In genomic region chr17:78132086-78132676, GRCh38 we compare ENCODE assay signal across 9 cellular contexts. TPM values are rescaled to one million over a fixed set of nuclear protein-coding genes. Genes with fewer than 3 reads are reported as not detected.
DNase-seq lines count a peak whose midpoint lies in the region; ATAC-seq, FAIRE-seq and TF ChIP-seq lines count a peak whose summit lies in the region.
"Had no signal": no experiment of that assay in that cellular context is flagged by ENCODE, and none has a peak within 500 bp of the region (broad histone marks: within the 10 kb centered on the region; RNA-seq: fewer than 3 reads in every experiment).

No MANE protein-coding gene starts in this region.

- peak; percentile 60 to 90 (median 83) for DNase-seq in CD8-positive, alpha-beta memory T cell
- DNase-seq in keratinocyte (ENCODE audit: low read depth, low spot score) (no peak), ovary (no peak), SHP77 treated with DMSO at 0.1 percent for 48 hours (lab: John Stamatoyannopoulos, UW) (no peak), osteocyte (ENCODE audit: extremely low spot score, unreplicated experiment) (no peak)
- DNase-seq in stimulated activated naive CD4-positive, alpha-beta T cell treated with Interleukin-2 at 50 U/mL for 16 hours (lab: John Stamatoyannopoulos, UW) = peak; percentile 72

- H4K20me1 ChIP-seq in keratinocyte (ENCODE audit: control insufficient read depth, extremely low read depth, insufficient read depth, low read length) = no peaks in the 10 kb centered on the region

- no peaks in the 10 kb centered on the region for H3K9me3 ChIP-seq in CD8-positive, alpha-beta memory T cell (ENCODE audit: low read length)
- H3K9me3 ChIP-seq in HUES64 (ENCODE audit: insufficient read depth, low read depth, low read length) (no peaks in the 10 kb centered on the region), keratinocyte (ENCODE audit: control insufficient read depth, low read depth, low read length) (no peaks in the 10 kb centered on the region), ovary (no peaks in the 10 kb centered on the region)

- TF ChIP-seq EP300 in ovary (IDR thresholded peaks at IDR 0.05) = no peak

- H3K4me3 ChIP-seq in CD8-positive, alpha-beta memory T cell (ENCODE audit: low read length) = peak overlapping the region; percentile 96
- H3K4me3 ChIP-seq in HUES64 (ENCODE audit: low read length) (peak overlapping the region; percentile 37), keratinocyte (ENCODE audit: control insufficient read depth in 2 of 3, extremely low read depth in 1 of 3, insufficient read depth in 2 of 3, low read depth in 1 of 3, low read length in 3 of 3) (peak overlapping the region; percentile 14 to 34 (median 24)), ovary (no peak overlapping the region)

- TF ChIP-seq POLR2A in ovary (IDR thresholded peaks at IDR 0.05) = no peak

- H3K79me2 ChIP-seq in keratinocyte (ENCODE audit: control insufficient read depth, insufficient read depth, low read length) = no peaks in the 10 kb centered on the region

- H3K36me3 ChIP-seq in CD8-positive, alpha-beta memory T cell (ENCODE audit: insufficient read depth, low read length) = peaks cover 49% of the 10 kb centered on the region
- no peaks in the 10 kb centered on the region for H3K36me3 ChIP-seq in HUES64 (ENCODE audit: insufficient read depth, low read length)
- no peaks in the 10 kb centered on the region for H3K36me3 ChIP-seq in keratinocyte (ENCODE audit: control insufficient read depth in 2 of 2, extremely low read depth in 1 of 2, insufficient read depth in 2 of 2, low read length in 2 of 2)
- H3K36me3 ChIP-seq in ovary = no peaks in the 10 kb centered on the region

- peaks cover 4% of the 10 kb centered on the region for H3K9me1 ChIP-seq in keratinocyte (ENCODE audit: control insufficient read depth, extremely low read depth, insufficient read depth, low read length)

- H3K4me2 ChIP-seq in keratinocyte (ENCODE audit: control insufficient read depth, extremely low read depth, insufficient read depth, low read depth, low read length) = peak overlapping the region; percentile 54

- H3K9me3 Mint-ChIP-seq in CD8-positive, alpha-beta memory T cell = peaks cover 0 to 2% (median 0%) of the 10 kb centered on the region in 5 donors
- no peaks in the 10 kb centered on the region for H3K9me3 Mint-ChIP-seq in activated T-helper 17 cell treated with anti-CD3 and anti-CD28 coated beads, Interleukin-2, amount 50 U/mL, for 72 hours
- H3K9me3 Mint-ChIP-seq in osteocyte (ENCODE audit: unreplicated experiment) = no peaks in the 10 kb centered on the region

- intact Hi-C loops in ovary (cut with DNase I) = no loop called here

- peak overlapping the region; percentile 71 to 95 (median 88) for H3K27ac Mint-ChIP-seq in CD8-positive, alpha-beta memory T cell
- peak overlapping the region; percentile 62 for H3K27ac Mint-ChIP-seq in activated T-helper 17 cell treated with anti-CD3 and anti-CD28 coated beads, Interleukin-2, amount 50 U/mL, for 72 hours
- H3K27ac Mint-ChIP-seq in osteocyte (ENCODE audit: unreplicated experiment) = no peak overlapping the region

- POLR2A ChIA-PET in CD8-positive, alpha-beta memory T cell (lab: Charles Lee) = interaction anchor here (1.0 to 17.3 kb wide), 3 partner anchors 8 to 21 kb away, joined by 3 to 333 read pairs (median 4); partner anchors contain the start of genes TMC6 and TMC8

- no peak for FAIRE-seq in keratinocyte (lab: Jason Lieb, UNC)

- TF ChIP-seq CTCF in keratinocyte (optimal IDR thresholded peaks at IDR 0.05 in 1 of 3, IDR thresholded peaks at IDR 0.05 in 1 of 3, conservative IDR thresholded peaks at IDR 0.05 in 1 of 3; ENCODE audit: extremely low read depth in 1 of 3, insufficient read depth in 2 of 3, low read length in 3 of 3) (no peak), ovary (IDR thresholded peaks at IDR 0.05) (no peak), osteocyte (IDR thresholded peaks at IDR 0.05) (no peak)

- H2AFZ ChIP-seq in keratinocyte (ENCODE audit: control insufficient read depth, low read length) = peak overlapping the region; percentile 15

- WGBS in HUES64 = 17% methylated on average over 38 of the region's 38 CpGs
- WGBS in ovary, 3 donors = 30 to 44% (median 32%) methylated on average over 26 to 38 of the region's 38 CpGs

- H3K4me3 Mint-ChIP-seq in CD8-positive, alpha-beta memory T cell = peak overlapping the region; percentile 79 to 100 (median 85)
- peak overlapping the region; percentile 99 for H3K4me3 Mint-ChIP-seq in activated T-helper 17 cell treated with anti-CD3 and anti-CD28 coated beads, Interleukin-2, amount 50 U/mL, for 72 hours
- H3K4me3 Mint-ChIP-seq in osteocyte (ENCODE audit: unreplicated experiment) = no peak overlapping the region

- peaks cover 0 to 3% of the 10 kb centered on the region in 2 donors for H3K27me3 Mint-ChIP-seq in CD8-positive, alpha-beta memory T cell
- H3K27me3 Mint-ChIP-seq in activated T-helper 17 cell treated with anti-CD3 and anti-CD28 coated beads, Interleukin-2, amount 50 U/mL, for 72 hours = no peaks in the 10 kb centered on the region
- no peaks in the 10 kb centered on the region for H3K27me3 Mint-ChIP-seq in osteocyte (ENCODE audit: unreplicated experiment)

- peak overlapping the region; percentile 57 for H3K27ac ChIP-seq in CD8-positive, alpha-beta memory T cell (ENCODE audit: low read depth, low read length)
- H3K27ac ChIP-seq in HUES64 (ENCODE audit: low read depth, low read length) = no peak overlapping the region
- no peak overlapping the region for H3K27ac ChIP-seq in keratinocyte (ENCODE audit: control insufficient read depth, insufficient read depth, low read length)
- H3K27ac ChIP-seq in ovary = no peak overlapping the region

- H3K27me3 ChIP-seq in CD8-positive, alpha-beta memory T cell (ENCODE audit: insufficient read depth, low read length, poor library complexity, severe bottlenecking) = no peaks in the 10 kb centered on the region
- H3K27me3 ChIP-seq in HUES64 (ENCODE audit: insufficient read depth, low read length) (peaks cover 38% of the 10 kb centered on the region), keratinocyte (ENCODE audit: control insufficient read depth, extremely low read depth, insufficient read depth, low read length) (peaks cover 31% of the 10 kb centered on the region), ovary (no peaks in the 10 kb centered on the region)

- dilution Hi-C loops in keratinocyte (cut with MboI; ENCODE audit: extremely low pct_ligation_motif_present, low sequenced_read_pairs) = no loop called here

- no peak overlapping the region for H3K9ac ChIP-seq in HUES64 (ENCODE audit: low read depth, low read length)
- peak overlapping the region; percentile 15 for H3K9ac ChIP-seq in keratinocyte (ENCODE audit: control insufficient read depth, extremely low read depth, insufficient read depth, low read length)

- CTCF ChIA-PET in CD8-positive, alpha-beta memory T cell (lab: Charles Lee) = interaction anchor here (1.0 kb wide), 1 partner anchor 12 kb away, joined by 3 read pairs; no protein-coding TSS in a partner anchor

- H3K4me1 Mint-ChIP-seq in CD8-positive, alpha-beta memory T cell = peaks cover 56 to 67% (median 58%) of the 10 kb centered on the region in 3 donors
- peaks cover 29% of the 10 kb centered on the region for H3K4me1 Mint-ChIP-seq in activated T-helper 17 cell treated with anti-CD3 and anti-CD28 coated beads, Interleukin-2, amount 50 U/mL, for 72 hours
- peaks cover 26% of the 10 kb centered on the region for H3K4me1 Mint-ChIP-seq in osteocyte (ENCODE audit: unreplicated experiment)

- H3K4me1 ChIP-seq in CD8-positive, alpha-beta memory T cell (ENCODE audit: insufficient read depth, low read length) = peaks cover 64% of the 10 kb centered on the region
- H3K4me1 ChIP-seq in HUES64 (ENCODE audit: insufficient read depth, low read length) (peaks cover 8% of the 10 kb centered on the region), keratinocyte (ENCODE audit: control insufficient read depth, extremely low read depth, insufficient read depth, low read length) (peaks cover 13% of the 10 kb centered on the region), ovary (ENCODE audit: insufficient read depth) (no peaks in the 10 kb centered on the region)

- peak; percentile 6 for ATAC-seq in activated T-helper 17 cell treated with anti-CD3 and anti-CD28 coated beads, Interleukin-2, amount 50 U/mL, for 72 hours (replicated peaks)

- H3K36me3 Mint-ChIP-seq in CD8-positive, alpha-beta memory T cell = peaks cover 7 to 70% (median 13%) of the 10 kb centered on the region in 3 donors
- H3K36me3 Mint-ChIP-seq in activated T-helper 17 cell treated with anti-CD3 and anti-CD28 coated beads, Interleukin-2, amount 50 U/mL, for 72 hours (ENCODE audit: low read depth) = peaks cover 81% of the 10 kb centered on the region
- no peaks in the 10 kb centered on the region for H3K36me3 Mint-ChIP-seq in osteocyte (ENCODE audit: unreplicated experiment)

RNA-seq across cellular contexts. Expression of gene TMC8, which starts 1.6 kb away (rescaled TPM):
- 100 to 1,000 TPM; 117 to 126 TPM for total RNA-seq in CD8-positive, alpha-beta memory T cell
- polyA plus RNA-seq in CD8-positive, alpha-beta memory T cell = 139 TPM
- polyA plus RNA-seq in HUES64 (2013, experiment 1 of 2) = 0.65 TPM
- polyA plus RNA-seq in HUES64 (2013, experiment 2 of 2) = 0.57 TPM
- total RNA-seq in activated T-helper 17 cell treated with anti-CD3 and anti-CD28 coated beads, Interleukin-2, amount 50 U/mL, for 72 hours = 100 to 1,000 TPM; 126 to 250 TPM
- polyA plus RNA-seq in keratinocyte (0.14 to 0.41 TPM (median 0.40 TPM) in 3 replicates), ovary (1 to 10 TPM in 1 of 2 donors, under 1 TPM in 1; 0.94 to 2.9 TPM)
- polyA plus RNA-seq in keratinocyte (2011; ENCODE audit: low read depth) = 0.11 TPM
- polyA plus RNA-seq in keratinocyte (2011; cell fraction: cytosol; rRNA removed) = 0.11 and 0.21 TPM in 2 replicates
- 0.93 and 2.6 TPM in 2 replicates for polyA plus RNA-seq in keratinocyte (2011; cell fraction: nucleus; rRNA removed)
- polyA plus RNA-seq in keratinocyte (2012; ENCODE audit: low replicate concordance) = 0.11 and 0.71 TPM in 2 replicates
- polyA minus RNA-seq in keratinocyte = 0.13 to 0.16 TPM in 2 of 3 replicates, not detected in the other
- not detected for polyA minus RNA-seq in keratinocyte (2011; cell fraction: cytosol; rRNA and poly(A)+ RNA removed)
- polyA minus RNA-seq in keratinocyte (2011; cell fraction: nucleus; rRNA and poly(A)+ RNA removed) = 0.31 and 0.95 TPM in 2 replicates
- total RNA-seq in ovary (1 to 10 TPM; 1.1 to 4.2 (median 2.4) TPM), osteocyte (0.40 and 0.99 TPM in 2 replicates)

RNA-seq across cellular contexts. Expression of gene TMC6, which starts 3.6 kb away (rescaled TPM):
- total RNA-seq in CD8-positive, alpha-beta memory T cell = 100 to 1,000 TPM; 150 TPM
- polyA plus RNA-seq in CD8-positive, alpha-beta memory T cell = 296 TPM
- 41.5 TPM for polyA plus RNA-seq in HUES64 (2013, experiment 1 of 2)
- polyA plus RNA-seq in HUES64 (2013, experiment 2 of 2) = 47.3 TPM
- total RNA-seq in activated T-helper 17 cell treated with anti-CD3 and anti-CD28 coated beads, Interleukin-2, amount 50 U/mL, for 72 hours = 100 to 1,000 TPM; 165 to 351 TPM
- polyA plus RNA-seq in keratinocyte = 20.1 to 50.0 TPM (median 20.4 TPM) in 3 replicates
- polyA plus RNA-seq in keratinocyte (2011; ENCODE audit: low read depth) = 17.5 TPM
- 11.0 and 25.5 TPM in 2 replicates for polyA plus RNA-seq in keratinocyte (2011; cell fraction: cytosol; rRNA removed)
- polyA plus RNA-seq in keratinocyte (2011; cell fraction: nucleus; rRNA removed) = 73.2 and 118 TPM in 2 replicates
- polyA plus RNA-seq in keratinocyte (2012; ENCODE audit: low replicate concordance) = 36.3 and 44.3 TPM in 2 replicates
- 19.6 to 37.4 TPM (median 34.6 TPM) in 3 replicates for polyA minus RNA-seq in keratinocyte
- 53.3 TPM for polyA minus RNA-seq in keratinocyte (2011; cell fraction: cytosol; rRNA and poly(A)+ RNA removed)
- polyA minus RNA-seq in keratinocyte (2011; cell fraction: nucleus; rRNA and poly(A)+ RNA removed) = 65.0 and 76.0 TPM in 2 replicates
- total RNA-seq in ovary = 10 to 100 TPM in 4 of 7 donors, 1 to 10 TPM in 3; 7.2 to 26.8 (median 17.4) TPM
- polyA plus RNA-seq in ovary = 1 to 10 TPM; 1.2 to 7.2 TPM
- total RNA-seq in osteocyte = 31.2 and 32.6 TPM in 2 replicates

RNA-seq across cellular contexts. Expression of gene C17orf99, which starts 14.0 kb away (rescaled TPM):
- total RNA-seq in CD8-positive, alpha-beta memory T cell = not detected
- polyA plus RNA-seq in CD8-positive, alpha-beta memory T cell = not detected
- not detected for polyA plus RNA-seq in HUES64 (2013, experiment 1 of 2)
- not detected for polyA plus RNA-seq in HUES64 (2013, experiment 2 of 2)
- total RNA-seq in activated T-helper 17 cell treated with anti-CD3 and anti-CD28 coated beads, Interleukin-2, amount 50 U/mL, for 72 hours = under 1 TPM; 0.67 to 0.82 TPM
- polyA plus RNA-seq in keratinocyte (0.42 to 0.85 TPM (median 0.49 TPM) in 3 replicates), ovary (under 1 TPM in 1 of 2 donors, not detected in 1; 0.11 TPM)
- polyA plus RNA-seq in keratinocyte (2011; ENCODE audit: low read depth) = 1.5 TPM
- 0.18 and 0.48 TPM in 2 replicates for polyA plus RNA-seq in keratinocyte (2011; cell fraction: cytosol; rRNA removed)
- polyA plus RNA-seq in keratinocyte (2011; cell fraction: nucleus; rRNA removed) = 1.1 and 2.3 TPM in 2 replicates
- 0.57 and 0.72 TPM in 2 replicates for polyA plus RNA-seq in keratinocyte (2012; ENCODE audit: low replicate concordance)
- 0.22 to 3.1 TPM in 2 of 3 replicates, not detected in the other for polyA minus RNA-seq in keratinocyte
- not detected for polyA minus RNA-seq in keratinocyte (2011; cell fraction: cytosol; rRNA and poly(A)+ RNA removed)
- 1.5 and 2.9 TPM in 2 replicates for polyA minus RNA-seq in keratinocyte (2011; cell fraction: nucleus; rRNA and poly(A)+ RNA removed)
- total RNA-seq in ovary (1 to 10 TPM in 1 of 7 donors, under 1 TPM in 1, not detected in 5; 0.10 to 1.8 TPM), osteocyte (not detected in 2 replicates)
- total RNA-seq: dermis microvascular lymphatic vessel endothelial cell had no signal

RNA-seq across cellular contexts. Expression of gene SYNGR2, which starts 36.2 kb away (rescaled TPM):
- 100 to 1,000 TPM; 186 to 200 TPM for total RNA-seq in CD8-positive, alpha-beta memory T cell
- 140 TPM for polyA plus RNA-seq in CD8-positive, alpha-beta memory T cell
- 24.1 TPM for polyA plus RNA-seq in HUES64 (2013, experiment 1 of 2)
- polyA plus RNA-seq in HUES64 (2013, experiment 2 of 2) = 21.4 TPM
- total RNA-seq in activated T-helper 17 cell treated with anti-CD3 and anti-CD28 coated beads, Interleukin-2, amount 50 U/mL, for 72 hours = 100 to 1,000 TPM in 1 of 2 donors, 10 to 100 TPM in 1; 90.4 to 118 TPM
- polyA plus RNA-seq in keratinocyte = 98.8 to 298 TPM (median 103 TPM) in 3 replicates
- polyA plus RNA-seq in keratinocyte (2011; ENCODE audit: low read depth) = 18.9 TPM
- polyA plus RNA-seq in keratinocyte (2011; cell fraction: cytosol; rRNA removed) = 152 and 214 TPM in 2 replicates
- polyA plus RNA-seq in keratinocyte (2011; cell fraction: nucleus; rRNA removed) = 196 and 308 TPM in 2 replicates
- polyA plus RNA-seq in keratinocyte (2012; ENCODE audit: low replicate concordance) = 92.0 and 197 TPM in 2 replicates
- 149 to 420 TPM (median 226 TPM) in 3 replicates for polyA minus RNA-seq in keratinocyte
- 340 TPM for polyA minus RNA-seq in keratinocyte (2011; cell fraction: cytosol; rRNA and poly(A)+ RNA removed)
- polyA minus RNA-seq in keratinocyte (2011; cell fraction: nucleus; rRNA and poly(A)+ RNA removed) = 94.0 and 134 TPM in 2 replicates
- 10 to 100 TPM; 25.2 to 88.7 (median 45.8) TPM for total RNA-seq in ovary
- 10 to 100 TPM; 11.9 to 51.5 TPM for polyA plus RNA-seq in ovary
- 43.2 and 48.6 TPM in 2 replicates for total RNA-seq in osteocyte

RNA-seq across cellular contexts. Expression of gene TK1, which starts 54.7 kb away (rescaled TPM):
- 10 to 100 TPM; 84.4 to 86.2 TPM for total RNA-seq in CD8-positive, alpha-beta memory T cell
- 2.2 TPM for polyA plus RNA-seq in CD8-positive, alpha-beta memory T cell
- polyA plus RNA-seq in HUES64 (2013, experiment 1 of 2) = 64.5 TPM
- polyA plus RNA-seq in HUES64 (2013, experiment 2 of 2) = 62.3 TPM
- 100 to 1,000 TPM; 149 to 181 TPM for total RNA-seq in activated T-helper 17 cell treated with anti-CD3 and anti-CD28 coated beads, Interleukin-2, amount 50 U/mL, for 72 hours
- polyA plus RNA-seq in keratinocyte (7.1 to 50.2 TPM (median 21.8 TPM) in 3 replicates), ovary (1 to 10 TPM in 1 of 2 donors, under 1 TPM in 1; 0.65 to 1.4 TPM)
- not detected for polyA plus RNA-seq in keratinocyte (2011; ENCODE audit: low read depth)
- 9.4 and 14.3 TPM in 2 replicates for polyA plus RNA-seq in keratinocyte (2011; cell fraction: cytosol; rRNA removed)
- polyA plus RNA-seq in keratinocyte (2011; cell fraction: nucleus; rRNA removed) = 3.7 and 4.5 TPM in 2 replicates
- 0.82 and 44.0 TPM in 2 replicates for polyA plus RNA-seq in keratinocyte (2012; ENCODE audit: low replicate concordance)
- 8.5 to 52.2 TPM (median 34.7 TPM) in 3 replicates for polyA minus RNA-seq in keratinocyte
- polyA minus RNA-seq in keratinocyte (2011; cell fraction: cytosol; rRNA and poly(A)+ RNA removed) = 15.3 TPM
- polyA minus RNA-seq in keratinocyte (2011; cell fraction: nucleus; rRNA and poly(A)+ RNA removed) = 3.9 and 5.1 TPM in 2 replicates
- total RNA-seq in ovary (1 to 10 TPM in 4 of 7 donors, under 1 TPM in 3; 0.35 to 4.9 (median 1.4) TPM), osteocyte (16.0 and 16.2 TPM in 2 replicates)

Comparison
In these comparisons a context has a peak if more than half of its experiments do, and no peak if none do; other contexts are left out.
1. DNase-seq: peak in CD8-positive, alpha-beta memory T cell (5 of 5) and stimulated activated naive CD4-positive, alpha-beta T cell treated with Interleukin-2 at 50 U/mL for 16 hours (single experiment); none in keratinocyte (single experiment), ovary (0 of 5), SHP77 treated with DMSO at 0.1 percent for 48 hours (single experiment) and osteocyte (single experiment).
2. RNA of gene TMC8, which starts 1.6 kb away (total RNA-seq): 126 to 250 TPM in activated T-helper 17 cell treated with anti-CD3 and anti-CD28 coated beads, Interleukin-2, amount 50 U/mL, for 72 hours and 117 to 126 TPM in CD8-positive, alpha-beta memory T cell; 1.1 to 4.2 TPM in ovary and 0.40 to 0.99 TPM in osteocyte; every median in the first group is over 10 times any median in the second.